Comparison of ENCODE assay signal across 15 cellular contexts in genomic region chr10:128050117-128050516, GRCh38.
A peak's percentile ranks its signal among the peaks of the same experiment; 100 is the strongest.
DNase-seq lines count a peak whose midpoint lies in the region; ATAC-seq and TF ChIP-seq lines count a peak whose summit lies in the region.
"Had no signal": no experiment of that assay in that cellular context is flagged by ENCODE, and none has a peak within 500 bp of the region (broad histone marks: within the 10 kb centered on the region; RNA-seq: fewer than 3 reads in every experiment).

No MANE protein-coding gene starts in this region.

- H3K27ac Mint-ChIP-seq in activated T-cell treated with anti-CD3 and anti-CD28 coated beads, Interleukin-2, amount 50 U/mL, for 72 hours = peak overlapping the region; percentile 71
- peak overlapping the region; percentile 28 for H3K27ac Mint-ChIP-seq in activated T-helper 1 cell treated with anti-CD3 and anti-CD28 coated beads, Interleukin-12 subunit alpha, Interleukin-12 subunit beta, Interleukin-2, Interleukin-4 antibody, amounts not matched to agents 30 ng/mL and 10 ng/mL and 1 ng/mL, durations not matched to agents 14 hours and 24 hours and 36 hours

- H3K4me3 ChIP-seq in suprapubic skin (peak overlapping the region; percentile 45), prostate gland (no peak overlapping the region)
- H3K4me3 ChIP-seq: cardiac muscle cell had no signal

- DNase-seq in activated T-cell treated with anti-CD3 and anti-CD28 coated beads, Interleukin-2, amount 50 U/mL, for 72 hours = no peak
- no peak for DNase-seq in activated T-cell treated with anti-CD3 and anti-CD28 coated beads, Interleukin-2, amount 50 U/mL, for 48 hours
- no peak for DNase-seq in activated T-helper 1 cell treated with anti-CD3 and anti-CD28 coated beads, Interleukin-12 subunit alpha, Interleukin-12 subunit beta, Interleukin-2, Interleukin-4 antibody, amounts not matched to agents 30 ng/mL and 10 ng/mL and 1 ng/mL, durations not matched to agents 14 hours and 24 hours and 36 hours (ENCODE audit: low spot score)
- DNase-seq in suprapubic skin (ENCODE audit: low spot score in 2 of 2) (peak in 1 of 2 donors; percentile 17), HK-2 (ENCODE audit: unreplicated experiment) (no peak), prostate gland (ENCODE audit: low spot score) (no peak)
- DNase-seq: ACHN; Karpas-422; NCI-H1436 treated with DMSO at 0.1 percent for 48 hours; NCI-H345; stimulated activated CD4-positive, alpha-beta T cell treated with anti-CD3 and anti-CD28 coated beads, Interleukin-12 subunit alpha, Interleukin-12 subunit beta, amount 100 ng/mL, for 4 hours had no signal

- H3K36me3 ChIP-seq in suprapubic skin = peaks cover 25% of the 10 kb centered on the region
- H3K36me3 ChIP-seq in prostate gland = no peaks in the 10 kb centered on the region
- H3K36me3 ChIP-seq: cardiac muscle cell had no signal

- H3K27me3 ChIP-seq in layer of hippocampus (ENCODE audit: control insufficient read depth, insufficient read depth, low read length) = no peaks in the 10 kb centered on the region
- H3K27me3 ChIP-seq in suprapubic skin = no peaks in the 10 kb centered on the region
- H3K27me3 ChIP-seq in prostate gland (replicated peaks; ENCODE audit: insufficient read depth) = no peaks in the 10 kb centered on the region
- H3K27me3 ChIP-seq: cardiac muscle cell, heart left ventricle had no signal

- no peaks in the 10 kb centered on the region for H3K9me3 Mint-ChIP-seq in activated T-cell treated with anti-CD3 and anti-CD28 coated beads, Interleukin-2, amount 50 U/mL, for 72 hours
- no peaks in the 10 kb centered on the region for H3K9me3 Mint-ChIP-seq in activated T-helper 1 cell treated with anti-CD3 and anti-CD28 coated beads, Interleukin-12 subunit alpha, Interleukin-12 subunit beta, Interleukin-2, Interleukin-4 antibody, amounts not matched to agents 30 ng/mL and 10 ng/mL and 1 ng/mL, durations not matched to agents 14 hours and 24 hours and 36 hours

- H3K9me3 ChIP-seq in suprapubic skin (no peaks in the 10 kb centered on the region), prostate gland (no peaks in the 10 kb centered on the region)
- H3K9me3 ChIP-seq: heart left ventricle had no signal

- TF ChIP-seq EP300 in suprapubic skin (IDR thresholded peaks at IDR 0.05) = no peak

- H3K27ac ChIP-seq in layer of hippocampus (ENCODE audit: low read depth, low read length) (peak overlapping the region; percentile 3), suprapubic skin (no peak overlapping the region), prostate gland (no peak overlapping the region)
- H3K27ac ChIP-seq: cardiac muscle cell had no signal

- no peak for TF ChIP-seq POLR2A in suprapubic skin (IDR thresholded peaks at IDR 0.05)
- no peak for TF ChIP-seq POLR2A in prostate gland (IDR thresholded peaks at IDR 0.05)

- TF ChIP-seq CTCF in suprapubic skin (IDR thresholded peaks at IDR 0.05) (no peak), prostate gland (IDR thresholded peaks at IDR 0.05) (no peak)

- H3K4me1 Mint-ChIP-seq in activated T-cell treated with anti-CD3 and anti-CD28 coated beads, Interleukin-2, amount 50 U/mL, for 72 hours (ENCODE audit: low read depth) = peaks cover 48% of the 10 kb centered on the region
- peaks cover 49% of the 10 kb centered on the region for H3K4me1 Mint-ChIP-seq in activated T-helper 1 cell treated with anti-CD3 and anti-CD28 coated beads, Interleukin-12 subunit alpha, Interleukin-12 subunit beta, Interleukin-2, Interleukin-4 antibody, amounts not matched to agents 30 ng/mL and 10 ng/mL and 1 ng/mL, durations not matched to agents 14 hours and 24 hours and 36 hours (ENCODE audit: low read depth)

- H3K36me3 Mint-ChIP-seq in activated T-cell treated with anti-CD3 and anti-CD28 coated beads, Interleukin-2, amount 50 U/mL, for 72 hours (ENCODE audit: insufficient read depth in 2 of 2) = peaks cover 9 to 11% of the 10 kb centered on the region in 2 donors
- H3K36me3 Mint-ChIP-seq in activated T-helper 1 cell treated with anti-CD3 and anti-CD28 coated beads, Interleukin-12 subunit alpha, Interleukin-12 subunit beta, Interleukin-2, Interleukin-4 antibody, amounts not matched to agents 30 ng/mL and 10 ng/mL and 1 ng/mL, durations not matched to agents 14 hours and 24 hours and 36 hours (ENCODE audit: low read depth) = peaks cover 44% of the 10 kb centered on the region

- peaks cover 50% of the 10 kb centered on the region for H3K4me1 ChIP-seq in suprapubic skin
- H3K4me1 ChIP-seq in prostate gland (replicated peaks) = no peaks in the 10 kb centered on the region

- intact Hi-C loops in activated T-helper 1 cell treated with anti-CD3 and anti-CD28 coated beads, Interleukin-12 subunit alpha, Interleukin-12 subunit beta, Interleukin-2, Interleukin-4 antibody, amounts not matched to agents 30 ng/mL and 10 ng/mL and 1 ng/mL, durations not matched to agents 14 hours and 24 hours and 36 hours (cut with micrococcal nuclease) = no loop called here
- intact Hi-C loops in prostate gland (cut with DNase I) = no loop called here

- no peaks in the 10 kb centered on the region for H3K27me3 Mint-ChIP-seq in activated T-cell treated with anti-CD3 and anti-CD28 coated beads, Interleukin-2, amount 50 U/mL, for 72 hours (ENCODE audit: low read depth)
- peaks cover 2% of the 10 kb centered on the region for H3K27me3 Mint-ChIP-seq in activated T-helper 1 cell treated with anti-CD3 and anti-CD28 coated beads, Interleukin-12 subunit alpha, Interleukin-12 subunit beta, Interleukin-2, Interleukin-4 antibody, amounts not matched to agents 30 ng/mL and 10 ng/mL and 1 ng/mL, durations not matched to agents 14 hours and 24 hours and 36 hours (ENCODE audit: insufficient read depth)

- 54% methylated on average over 1 of the region's 1 CpG for WGBS in suprapubic skin
- WGBS in prostate gland = 93% methylated on average over 1 of the region's 1 CpG

- peak overlapping the region; percentile 18 to 61 for H3K4me3 Mint-ChIP-seq in activated T-cell treated with anti-CD3 and anti-CD28 coated beads, Interleukin-2, amount 50 U/mL, for 72 hours
- peak overlapping the region; percentile 94 for H3K4me3 Mint-ChIP-seq in activated T-helper 1 cell treated with anti-CD3 and anti-CD28 coated beads, Interleukin-12 subunit alpha, Interleukin-12 subunit beta, Interleukin-2, Interleukin-4 antibody, amounts not matched to agents 30 ng/mL and 10 ng/mL and 1 ng/mL, durations not matched to agents 14 hours and 24 hours and 36 hours

- ATAC-seq in activated T-cell treated with anti-CD3 and anti-CD28 coated beads, Interleukin-2, amount 50 U/mL, for 72 hours (replicated peaks in 1 of 2) = no peak
- ATAC-seq in HG03280 (IDR thresholded peaks at IDR 0.05; ENCODE audit: unreplicated experiment) = no peak
